20 cellular contexts compared by ENCODE assay signal in the genomic region with DNA sequence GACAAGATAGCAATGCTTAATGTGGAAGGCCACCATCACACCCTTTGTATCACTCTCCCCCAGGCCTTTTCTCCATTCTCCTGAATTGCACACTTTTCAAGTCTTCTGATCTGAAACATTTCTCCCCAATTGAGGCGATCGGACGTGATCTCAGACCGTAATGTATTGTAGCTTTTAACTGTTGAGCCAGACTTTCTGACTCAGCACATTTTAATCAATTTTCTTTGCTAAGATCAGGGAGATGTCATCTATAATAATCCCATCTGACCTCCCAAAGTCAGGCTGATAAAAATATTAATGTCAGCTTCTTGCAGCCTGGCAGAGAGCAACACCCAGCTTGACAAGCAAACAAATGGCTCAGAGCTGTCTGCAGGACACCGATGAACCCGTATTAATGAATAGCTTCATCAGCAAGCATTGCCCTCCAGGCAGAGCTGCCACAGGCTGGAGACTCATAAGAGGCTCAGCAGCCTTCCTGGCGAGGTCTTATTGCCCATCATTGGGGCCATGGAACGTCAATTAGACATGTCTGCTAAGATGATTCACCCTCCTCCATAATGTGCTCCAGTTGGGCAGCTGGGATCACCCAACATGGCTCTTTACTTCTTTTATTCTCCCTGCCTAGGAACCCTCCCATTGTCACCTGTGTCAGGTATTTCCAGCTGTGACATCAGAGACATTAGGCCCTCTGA.
DNase-seq lines count a peak whose midpoint lies in the region; ATAC-seq, FAIRE-seq and TF ChIP-seq lines count a peak whose summit lies in the region.
"Had no signal": no experiment of that assay in that cellular context is flagged by ENCODE, and none has a peak within 500 bp of the region (broad histone marks: within the 10 kb centered on the region; RNA-seq: fewer than 3 reads in every experiment).

No MANE protein-coding gene starts in this region.

- ATAC-seq in IMR-90 (ENCODE audit: low read depth) (no peak), GM18909 (IDR thresholded peaks at IDR 0.05; ENCODE audit: poor library complexity, unreplicated experiment) (no peak)
- ATAC-seq: CD8-positive, alpha-beta T cell had no signal

- TF ChIP-seq CTCF in IMR-90 (conservative IDR thresholded peaks at IDR 0.05; ENCODE audit: low read depth, low read length) (no peak), coronary artery (IDR thresholded peaks at IDR 0.05) (no peak), sigmoid colon (IDR thresholded peaks at IDR 0.05) (no peak)

- no peak for TF ChIP-seq POLR2A in IMR-90 (IDR thresholded peaks at IDR 0.05; ENCODE audit: low read depth, low read length)
- TF ChIP-seq POLR2A in sigmoid colon (IDR thresholded peaks at IDR 0.05), result no peak
- no peak for TF ChIP-seq POLR2A in GM12891 (IDR thresholded peaks at IDR 0.05; ENCODE audit: low read depth, low read length)

- H2BK120ac ChIP-seq in IMR-90 (ENCODE audit: low read depth, low read length), result no peak overlapping the region

- no peak overlapping the region for H4K8ac ChIP-seq in IMR-90 (ENCODE audit: low read depth in 2 of 2, low read length in 2 of 2)

- dilution Hi-C loops in IMR-90 (cut with HindIII; ENCODE audit: low sequenced_read_pairs, unreplicated experiment), result no loop called here

- no peak overlapping the region for H4K5ac ChIP-seq in IMR-90 (ENCODE audit: low read depth, low read length)

- DNase-seq in Caki2 (ENCODE audit: low read depth) (peak; percentile 29), IMR-90 (no peak), coronary artery (ENCODE audit: low spot score) (peak; percentile 17), sigmoid colon (peak; percentile 17), D341Med (ENCODE audit: low spot score) (no peak), GM12891 (ENCODE audit: insufficient read length, low spot score) (no peak)
- DNase-seq: Kasumi-1, MM.1S, NCI-H1092, NCI-H146, NCI-H2029 treated with DMSO at 0.1 percent for 48 hours, NCI-H524, PC-9, SW 1271 had no signal

- no peak overlapping the region for H3K4me2 ChIP-seq in IMR-90 (ENCODE audit: low read depth, low read length)
- H3K4me2 ChIP-seq: BLaER1 treated with 17β-estradiol and CSF1 and Interleukin-3, amounts not matched to agents 10 nM and 100 nM; PC-9 had no signal

- intact Hi-C loops in IMR-90 (cut with micrococcal nuclease), result no loop called here
- intact Hi-C loops in sigmoid colon (cut with DNase I), result no loop called here

- H3K9me3 ChIP-seq in IMR-90 (ENCODE audit: control insufficient read depth, insufficient read depth, low read length), result peaks cover 2% of the 10 kb centered on the region; the same call in 1 of the 2 replicates
- no peaks in the 10 kb centered on the region for H3K9me3 ChIP-seq in sigmoid colon
- H3K9me3 ChIP-seq: HAP-1 had no signal

- no peak overlapping the region for H2AK5ac ChIP-seq in IMR-90 (ENCODE audit: low read depth, low read length)

- FAIRE-seq in GM12891 (lab: Jason Lieb, UNC), result no peak
- FAIRE-seq: D721Med had no signal

- no peak overlapping the region for H2AK9ac ChIP-seq in IMR-90 (replicated peaks; ENCODE audit: low read depth, low read length, poor library complexity)

- H2AFZ ChIP-seq in IMR-90 (replicated peaks; ENCODE audit: low read length, poor library complexity), result no peak overlapping the region
- H2AFZ ChIP-seq: PC-9 had no signal

- H3K27ac ChIP-seq in IMR-90 (ENCODE audit: insufficient read depth, low read length) (no peak overlapping the region), coronary artery (no peak overlapping the region), sigmoid colon (no peak overlapping the region)
- H3K27ac ChIP-seq: BLaER1 treated with 17β-estradiol and CSF1 and Interleukin-3, amounts not matched to agents 10 nM and 100 nM; HL-60; PC-9 had no signal

- WGBS in IMR-90 (ENCODE audit: extremely low coverage in 2 of 2, insufficient read length in 1 of 2), 2 experiments, result 28% methylated on average over 4 of the region's 8 CpGs; no CpG with 5 or more reads in 1 of the 2 experiments
- 77 to 80% methylated on average over 8 of the region's 8 CpGs for WGBS in sigmoid colon, 2 donors

- POLR2A ChIA-PET in IMR-90 (lab: Charles Lee; ENCODE audit: unreplicated experiment), result no interaction called here

- H3K36me3 ChIP-seq in IMR-90 (ENCODE audit: control insufficient read depth, insufficient read depth, low read length), result no peaks in the 10 kb centered on the region
- no peaks in the 10 kb centered on the region for H3K36me3 ChIP-seq in sigmoid colon
- H3K36me3 ChIP-seq: BLaER1 treated with 17β-estradiol and CSF1 and Interleukin-3, amounts not matched to agents 10 nM and 100 nM; HAP-1 had no signal

- TF ChIP-seq RAD21 in IMR-90 (IDR thresholded peaks at IDR 0.05; ENCODE audit: low read length), result no peak

- no peak overlapping the region for H3K56ac ChIP-seq in IMR-90 (ENCODE audit: extremely low read depth, insufficient read depth, low read length)

- H3K4ac ChIP-seq in IMR-90 (ENCODE audit: low read depth, low read length), result no peak overlapping the region

- TF ChIP-seq EP300 in sigmoid colon (IDR thresholded peaks at IDR 0.05), result no peak

- CTCF ChIA-PET in IMR-90 (lab: Yijun Ruan, JAX), result interaction anchor here (0.9 kb wide), 1 partner anchor 10 kb away, joined by 4 read pairs; no protein-coding TSS in a partner anchor

- H3K9me1 ChIP-seq in IMR-90 (ENCODE audit: insufficient read depth, low read length), result no peaks in the 10 kb centered on the region; the same call in 1 of the 2 replicates

- no peak overlapping the region for H3K9ac ChIP-seq in IMR-90 (ENCODE audit: low read depth, low read length)
- H3K9ac ChIP-seq: BLaER1 treated with 17β-estradiol and CSF1 and Interleukin-3, amounts not matched to agents 10 nM and 100 nM had no signal

- H3K27me3 ChIP-seq in IMR-90 (ENCODE audit: control insufficient read depth, insufficient read depth, low read length) (no peaks in the 10 kb centered on the region), sigmoid colon (peaks cover 0 to 39% (median 0%) of the 10 kb centered on the region in 3 donors)
- H3K27me3 ChIP-seq: BLaER1 treated with 17β-estradiol and CSF1 and Interleukin-3, amounts not matched to agents 10 nM and 100 nM had no signal

- H2BK5ac ChIP-seq in IMR-90 (ENCODE audit: low read depth, low read length, poor library complexity, severe bottlenecking), result no peak overlapping the region

- H4K20me1 ChIP-seq in IMR-90 (ENCODE audit: insufficient read depth, low read length), result no peaks in the 10 kb centered on the region
- H4K20me1 ChIP-seq: BLaER1 treated with 17β-estradiol and CSF1 and Interleukin-3, amounts not matched to agents 10 nM and 100 nM had no signal

- no peak overlapping the region for H2BK20ac ChIP-seq in IMR-90 (ENCODE audit: low read depth, low read length)

- H3K4me1 ChIP-seq in IMR-90 (ENCODE audit: control insufficient read depth, insufficient read depth, low read length) (no peaks in the 10 kb centered on the region), sigmoid colon (no peaks in the 10 kb centered on the region)
- H3K4me1 ChIP-seq: HAP-1 had no signal

- H2BK15ac ChIP-seq in IMR-90 (ENCODE audit: low read depth, low read length), result no peak overlapping the region

- H3K79me1 ChIP-seq in IMR-90 (ENCODE audit: low read depth in 1 of 2, low read length in 2 of 2), result no peaks in the 10 kb centered on the region

- H3K14ac ChIP-seq in IMR-90 (replicated peaks; ENCODE audit: low read depth, low read length), result no peak overlapping the region

- in situ Hi-C loops in Caki2 (cut with HindIII; ENCODE audit: low pct_unique_long_range_greater_than_20kb, low sequenced_read_pairs) (no loop called here), IMR-90 (cut with MboI; ENCODE audit: low sequenced_read_pairs) (loop anchor here (25.0 kb wide), 1 partner anchor 536 kb away; no protein-coding TSS in a partner anchor)

- no peak overlapping the region for H3K18ac ChIP-seq in IMR-90 (ENCODE audit: low read depth, low read length)

- no peak overlapping the region for H4K91ac ChIP-seq in IMR-90 (ENCODE audit: insufficient read depth, low read depth, low read length)

- BruUV-seq in IMR-90 (replicated peaks; lab: Mats Ljungman, UMichigan), result no TSS peak

- no peak overlapping the region for H3K23ac ChIP-seq in IMR-90 (ENCODE audit: low read depth, low read length)

- H3K4me3 ChIP-seq in IMR-90 (ENCODE audit: insufficient read depth, low read depth, low read length) (no peak overlapping the region), coronary artery (no peak overlapping the region), sigmoid colon (no peak overlapping the region)
- H3K4me3 ChIP-seq: BLaER1 treated with 17β-estradiol and CSF1 and Interleukin-3, amounts not matched to agents 10 nM and 100 nM; HAP-1; PC-9 had no signal

TF ChIP-seq in IMR-90, 13 proteins besides CTCF, POLR2A, EP300 and RAD21:
- peak; percentile 77 for TF ChIP-seq MAFK (IDR thresholded peaks at IDR 0.05; ENCODE audit: low read depth, low read length)
- TF ChIP-seq BHLHE40 (IDR thresholded peaks at IDR 0.05; ENCODE audit: low read depth, low read length), result no peak

TF ChIP-seq in GM12891, 5 proteins besides CTCF, POLR2A, EP300 and RAD21:
- no peak for TF ChIP-seq POU2F2 (IDR thresholded peaks at IDR 0.05; ENCODE audit: low read depth, low read length)
- TF ChIP-seq POLR2AphosphoS5 (IDR thresholded peaks at IDR 0.05; ENCODE audit: low read depth, low read length), result no peak
- no peak for TF ChIP-seq PAX5 (IDR thresholded peaks at IDR 0.05; ENCODE audit: insufficient read depth, low read length, severe bottlenecking)
- TF ChIP-seq TAF1 (IDR thresholded peaks at IDR 0.05; ENCODE audit: low read depth, low read length), result no peak
TF ChIP-seq in GM12891: peak in this region for 0.

Comparison
In these comparisons a context has a peak if more than half of its experiments do, and no peak if none do; other contexts are left out.
1. DNase-seq: peak in Caki2 (single experiment), coronary artery (single experiment) and sigmoid colon (single experiment); none in IMR-90 (single experiment), D341Med (single experiment) and GM12891 (single experiment).